15 cellular contexts compared by ENCODE assay signal in genomic region chr6:89348372-89348771, GRCh38. TPM values are rescaled to one million over a fixed set of nuclear protein-coding genes. Genes with fewer than 3 reads are reported as not detected.
DNase-seq lines count a peak whose midpoint lies in the region; ATAC-seq lines count a peak whose summit lies in the region.
"Had no signal": no experiment of that assay in that cellular context is flagged by ENCODE, and none has a peak within 500 bp of the region (broad histone marks: within the 10 kb centered on the region; RNA-seq: fewer than 3 reads in every experiment).

No MANE protein-coding gene starts in this region.

- H3K27me3 Mint-ChIP-seq in activated naive CD4-positive, alpha-beta T cell treated with anti-CD3 and anti-CD28 coated beads, Interleukin-2, amount 50 U/mL, for 24 hours = no peaks in the 10 kb centered on the region
- H3K27me3 Mint-ChIP-seq in T-cell = no peaks in the 10 kb centered on the region
- H3K27me3 Mint-ChIP-seq in stimulated activated naive B cell treated with anti-CD40 and anti-IgM and Interleukin-4, amounts not matched to agents 10 μg/mL and 1 μg/mL and 100 μg/mL, for 72 hours = no peaks in the 10 kb centered on the region

- no peak for ATAC-seq in T-cell (replicated peaks in 1 of 4)
- no peak for ATAC-seq in stimulated activated naive B cell treated with anti-CD40 and anti-IgM and Interleukin-4, amounts not matched to agents 10 μg/mL and 1 μg/mL and 100 μg/mL, for 72 hours (replicated peaks)
- no peak for ATAC-seq in GM21360 (IDR thresholded peaks at IDR 0.05; ENCODE audit: unreplicated experiment)
- ATAC-seq: A549 had no signal

- POLR2A ChIA-PET in T-cell (lab: Charles Lee) = interaction anchor here (0.6 to 1.1 kb wide), 2 partner anchors 268 to 630 kb away, joined by 3 read pairs; partner anchors contain the start of gene PNRC1 (in 1 of the 2)

- peak overlapping the region; percentile 42 for H3K27ac Mint-ChIP-seq in activated naive CD4-positive, alpha-beta T cell treated with anti-CD3 and anti-CD28 coated beads, Interleukin-2, amount 50 U/mL, for 24 hours
- H3K27ac Mint-ChIP-seq in T-cell = peak overlapping the region; percentile 97 to 98
- peak overlapping the region; percentile 33 for H3K27ac Mint-ChIP-seq in stimulated activated naive B cell treated with anti-CD40 and anti-IgM and Interleukin-4, amounts not matched to agents 10 μg/mL and 1 μg/mL and 100 μg/mL, for 72 hours

- CTCF ChIA-PET in T-cell (lab: Charles Lee) = interaction anchor here (0.6 to 4.4 kb wide), 7 partner anchors 8 to 268 kb away, joined by 3 to 31 read pairs (median 6); partner anchors contain the start of gene PNRC1 (in 1 of the 2)

- no peak overlapping the region for H3K4me3 Mint-ChIP-seq in activated naive CD4-positive, alpha-beta T cell treated with anti-CD3 and anti-CD28 coated beads, Interleukin-2, amount 50 U/mL, for 24 hours
- H3K4me3 Mint-ChIP-seq in T-cell = peak overlapping the region in 1 of 3 donors; percentile 14
- peak overlapping the region in 1 of 2 donors; percentile 11 for H3K4me3 Mint-ChIP-seq in stimulated activated naive B cell treated with anti-CD40 and anti-IgM and Interleukin-4, amounts not matched to agents 10 μg/mL and 1 μg/mL and 100 μg/mL, for 72 hours

- H3K4me1 Mint-ChIP-seq in activated naive CD4-positive, alpha-beta T cell treated with anti-CD3 and anti-CD28 coated beads, Interleukin-2, amount 50 U/mL, for 24 hours = peaks cover 70% of the 10 kb centered on the region
- H3K4me1 Mint-ChIP-seq in T-cell = peaks cover 65 to 75% (median 71%) of the 10 kb centered on the region in 3 donors
- H3K4me1 Mint-ChIP-seq in stimulated activated naive B cell treated with anti-CD40 and anti-IgM and Interleukin-4, amounts not matched to agents 10 μg/mL and 1 μg/mL and 100 μg/mL, for 72 hours = peaks cover 48 to 76% of the 10 kb centered on the region in 2 donors

- H3K9me3 Mint-ChIP-seq in activated naive CD4-positive, alpha-beta T cell treated with anti-CD3 and anti-CD28 coated beads, Interleukin-2, amount 50 U/mL, for 24 hours = no peaks in the 10 kb centered on the region
- H3K9me3 Mint-ChIP-seq in T-cell = no peaks in the 10 kb centered on the region
- no peaks in the 10 kb centered on the region for H3K9me3 Mint-ChIP-seq in stimulated activated naive B cell treated with anti-CD40 and anti-IgM and Interleukin-4, amounts not matched to agents 10 μg/mL and 1 μg/mL and 100 μg/mL, for 72 hours

- H3K36me3 Mint-ChIP-seq in activated naive CD4-positive, alpha-beta T cell treated with anti-CD3 and anti-CD28 coated beads, Interleukin-2, amount 50 U/mL, for 24 hours = no peaks in the 10 kb centered on the region
- peaks cover 2% of the 10 kb centered on the region for H3K36me3 Mint-ChIP-seq in T-cell
- H3K36me3 Mint-ChIP-seq in stimulated activated naive B cell treated with anti-CD40 and anti-IgM and Interleukin-4, amounts not matched to agents 10 μg/mL and 1 μg/mL and 100 μg/mL, for 72 hours = peaks cover 17 to 33% of the 10 kb centered on the region in 2 donors

- no peak for DNase-seq in activated naive CD4-positive, alpha-beta T cell (lab: John Stamatoyannopoulos, UW)
- DNase-seq in T-cell (no peak), kidney glomerular epithelial cell (lab: John Stamatoyannopoulos, UW) (peak; percentile 44), inferior parietal cortex (ENCODE audit: extremely low spot score) (no peak), occipital lobe (lab: John Stamatoyannopoulos, UW) (no peak)
- no peak for DNase-seq in stimulated activated naive B cell treated with anti-CD40 and anti-IgM and Interleukin-4, amounts not matched to agents 10 μg/mL and 1 μg/mL and 100 μg/mL, for 72 hours
- DNase-seq: DMS 273 treated with DMSO at 0.1 percent for 48 hours; effector CD8-positive, alpha-beta T cell; KG1; NCI-H187 treated with DMSO at 0.1 percent for 48 hours; SIG-M5; tibial artery had no signal

RNA-seq across cellular contexts. Expression of gene UBE2J1, which starts 4.2 kb away (rescaled TPM):
- total RNA-seq in T-cell (10 to 100 TPM; 14.6 to 24.1 (median 22.6) TPM), occipital lobe (62.5 TPM)

RNA-seq across cellular contexts. Expression of gene GABRR2, which starts 33.3 kb away (rescaled TPM):
- total RNA-seq in T-cell = 1 to 10 TPM in 1 of 5 donors, under 1 TPM in 4; 0.49 to 1.5 (median 0.73) TPM
- total RNA-seq in occipital lobe = 0.16 TPM

Comparison
In these comparisons a context has a peak if more than half of its experiments do, and no peak if none do; other contexts are left out.
1. H3K27ac Mint-ChIP-seq: peak in every context shown above with its lines; median percentile 98 in T-cell; 42 in activated naive CD4-positive, alpha-beta T cell treated with anti-CD3 and anti-CD28 coated beads, Interleukin-2, amount 50 U/mL, for 24 hours; 33 in stimulated activated naive B cell treated with anti-CD40 and anti-IgM and Interleukin-4, amounts not matched to agents 10 μg/mL and 1 μg/mL and 100 μg/mL, for 72 hours.